In the genomic region with DNA sequence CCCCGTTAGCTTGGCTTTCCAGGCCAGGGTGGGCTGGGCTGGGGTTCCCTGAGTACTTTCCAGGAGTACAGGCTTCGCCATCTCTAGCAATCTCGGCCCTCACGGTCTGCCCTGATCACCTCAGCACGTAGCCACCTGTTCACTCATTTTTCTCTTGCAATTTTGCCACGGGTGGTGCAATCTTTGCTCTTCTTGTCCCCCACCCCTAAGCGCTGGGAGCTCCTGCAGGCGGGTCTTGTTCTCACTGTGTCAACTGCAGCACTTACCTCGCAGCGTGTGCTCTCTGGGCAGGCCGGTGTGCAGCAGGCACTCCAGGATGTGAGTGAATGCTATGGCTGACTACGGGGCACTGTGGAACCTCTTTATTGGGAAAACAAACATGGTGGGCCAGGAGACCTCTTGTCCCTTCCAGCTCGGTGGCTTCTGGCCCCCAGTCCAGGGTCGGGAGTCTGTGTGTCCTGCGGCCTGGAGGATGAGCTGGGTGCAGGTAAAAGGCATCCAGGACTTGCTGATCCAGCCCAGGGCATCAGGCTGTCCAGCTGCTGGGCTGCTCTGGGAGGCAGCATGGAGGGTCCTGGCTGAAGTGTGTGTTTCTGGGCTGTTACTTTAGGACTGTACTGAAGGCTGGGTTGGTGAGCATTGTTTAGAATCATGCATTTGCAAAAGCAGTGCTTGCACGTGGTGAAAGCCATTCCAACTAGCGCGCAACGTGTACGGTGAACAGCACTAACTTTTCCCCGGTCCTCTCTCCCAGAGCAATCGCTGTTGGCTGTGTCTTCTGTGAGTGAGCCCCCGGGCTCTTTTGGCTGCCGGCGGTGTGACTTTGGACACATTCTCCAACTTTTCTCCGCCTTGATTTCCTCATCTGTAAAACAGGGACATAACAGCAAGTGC, we compare ENCODE assay signal across 14 cellular contexts. TPM values are rescaled to one million over a fixed set of nuclear protein-coding genes. Genes with fewer than 3 reads are reported as not detected.
A peak's percentile ranks its signal among the peaks of the same experiment; 100 is the strongest.
DNase-seq lines count a peak whose midpoint lies in the region; ATAC-seq and TF ChIP-seq lines count a peak whose summit lies in the region.
"Had no signal": no experiment of that assay in that cellular context is flagged by ENCODE, and none has a peak within 500 bp of the region (broad histone marks: within the 10 kb centered on the region; RNA-seq: fewer than 3 reads in every experiment).

No MANE protein-coding gene starts in this region.

- H3K4me3 Mint-ChIP-seq in neural progenitor cell (peak overlapping the region; percentile 71), glutamatergic neuron (ENCODE audit: unreplicated experiment) (no peak overlapping the region)
- no peak overlapping the region for H3K4me3 Mint-ChIP-seq in activated naive CD8-positive, alpha-beta T cell treated with anti-CD3 and anti-CD28 coated beads, Interleukin-2, amount 50 U/mL, for 24 hours

- H3K27ac ChIP-seq in caudate nucleus (ENCODE audit: low read depth, low read length) (peak overlapping the region; percentile 74), neural progenitor cell (no peak overlapping the region)
- H3K27ac ChIP-seq: BLaER1 treated with 17β-estradiol and CSF1 and Interleukin-3, amounts not matched to agents 10 nM and 100 nM; colonic mucosa had no signal

- H3K36me3 Mint-ChIP-seq in neural progenitor cell (no peaks in the 10 kb centered on the region), glutamatergic neuron (ENCODE audit: unreplicated experiment) (no peaks in the 10 kb centered on the region)
- H3K36me3 Mint-ChIP-seq in activated naive CD8-positive, alpha-beta T cell treated with anti-CD3 and anti-CD28 coated beads, Interleukin-2, amount 50 U/mL, for 24 hours (ENCODE audit: low read depth): no peaks in the 10 kb centered on the region
- H3K36me3 Mint-ChIP-seq: activated naive CD8-positive, alpha-beta T cell treated with anti-CD3 and anti-CD28 coated beads, Interleukin-2, amount 10 ng/mL, durations not matched to agents 7 days and 5 days; mesothelial cell of epicardium had no signal

- H3F3A ChIP-seq in neural progenitor cell (ENCODE audit: low read depth): peaks cover 8% of the 10 kb centered on the region

- H2AFZ ChIP-seq in neural progenitor cell (replicated peaks): peak overlapping the region; percentile 26

- no peaks in the 10 kb centered on the region for H3K9me3 ChIP-seq in neural progenitor cell (ENCODE audit: low read depth)
- H3K9me3 ChIP-seq: BLaER1 treated with 17β-estradiol and CSF1 and Interleukin-3, amounts not matched to agents 10 nM and 100 nM; colonic mucosa had no signal

- H3K36me3 ChIP-seq in neural progenitor cell: no peaks in the 10 kb centered on the region
- H3K36me3 ChIP-seq: BLaER1 treated with 17β-estradiol and CSF1 and Interleukin-3, amounts not matched to agents 10 nM and 100 nM; colonic mucosa had no signal

- H3K27ac Mint-ChIP-seq in neural progenitor cell (peak overlapping the region; percentile 86), glutamatergic neuron (ENCODE audit: unreplicated experiment) (no peak overlapping the region)
- H3K27ac Mint-ChIP-seq in activated naive CD8-positive, alpha-beta T cell treated with anti-CD3 and anti-CD28 coated beads, Interleukin-2, amount 50 U/mL, for 24 hours: no peak overlapping the region

- H3K9me3 Mint-ChIP-seq in neural progenitor cell (no peaks in the 10 kb centered on the region), glutamatergic neuron (ENCODE audit: unreplicated experiment) (peaks cover 4% of the 10 kb centered on the region)
- no peaks in the 10 kb centered on the region for H3K9me3 Mint-ChIP-seq in activated naive CD8-positive, alpha-beta T cell treated with anti-CD3 and anti-CD28 coated beads, Interleukin-2, amount 50 U/mL, for 24 hours
- H3K9me3 Mint-ChIP-seq: activated naive CD8-positive, alpha-beta T cell treated with anti-CD3 and anti-CD28 coated beads, Interleukin-2, amount 10 ng/mL, durations not matched to agents 7 days and 5 days; mesothelial cell of epicardium had no signal

- in situ Hi-C loops in GM13976 (cut with MboI; ENCODE audit: low sequenced_read_pairs, unreplicated experiment): no loop called here

- H3K4me1 Mint-ChIP-seq in neural progenitor cell (peaks cover 15% of the 10 kb centered on the region), glutamatergic neuron (ENCODE audit: low read depth, unreplicated experiment) (peaks cover 9% of the 10 kb centered on the region)
- H3K4me1 Mint-ChIP-seq in activated naive CD8-positive, alpha-beta T cell treated with anti-CD3 and anti-CD28 coated beads, Interleukin-2, amount 50 U/mL, for 24 hours: peaks cover 10% of the 10 kb centered on the region

- H3K4me2 ChIP-seq in neural progenitor cell: no peak overlapping the region
- H3K4me2 ChIP-seq: BLaER1 treated with 17β-estradiol and CSF1 and Interleukin-3, amounts not matched to agents 10 nM and 100 nM had no signal

- H3K79me2 ChIP-seq in neural progenitor cell (ENCODE audit: low read depth): peaks cover 26% of the 10 kb centered on the region

- no peak for ATAC-seq in activated naive CD8-positive, alpha-beta T cell treated with anti-CD3 and anti-CD28 coated beads, Interleukin-2, amount 50 U/mL, for 24 hours

- H3K4me3 ChIP-seq in neural progenitor cell: no peak overlapping the region
- H3K4me3 ChIP-seq: BLaER1 treated with 17β-estradiol and CSF1 and Interleukin-3, amounts not matched to agents 10 nM and 100 nM; colonic mucosa had no signal

- DNase-seq in AG20443 (ENCODE audit: low spot score) (peak; percentile 4), GM13976 (ENCODE audit: low spot score) (peak; percentile 20), caudate nucleus (lab: John Stamatoyannopoulos, UW) (no peak), neural progenitor cell (ENCODE audit: low spot score) (no peak), NCI-H128 (lab: John Stamatoyannopoulos, UW; ENCODE audit: unreplicated experiment) (no peak), NCI-H1048 (lab: John Stamatoyannopoulos, UW) (no peak), glutamatergic neuron (no peak)
- no peak for DNase-seq in activated naive CD8-positive, alpha-beta T cell treated with anti-CD3 and anti-CD28 coated beads, Interleukin-2, amount 50 U/mL, for 24 hours
- DNase-seq: activated naive CD8-positive, alpha-beta T cell treated with anti-CD3 and anti-CD28 coated beads, Interleukin-2, amount 10 ng/mL, durations not matched to agents 7 days and 5 days; colonic mucosa; MM.1S; NCI-H446 treated with DMSO at 0.1 percent for 48 hours had no signal

- H3K27me3 Mint-ChIP-seq in neural progenitor cell (ENCODE audit: insufficient read depth, low read depth): peaks cover 11% of the 10 kb centered on the region
- H3K27me3 Mint-ChIP-seq in activated naive CD8-positive, alpha-beta T cell treated with anti-CD3 and anti-CD28 coated beads, Interleukin-2, amount 50 U/mL, for 24 hours: no peaks in the 10 kb centered on the region
- H3K27me3 Mint-ChIP-seq in glutamatergic neuron (ENCODE audit: unreplicated experiment): peaks cover 7% of the 10 kb centered on the region

- H3K4me1 ChIP-seq in neural progenitor cell: peaks cover 9% of the 10 kb centered on the region

- H3K9ac ChIP-seq in neural progenitor cell: no peak overlapping the region
- H3K9ac ChIP-seq: BLaER1 treated with 17β-estradiol and CSF1 and Interleukin-3, amounts not matched to agents 10 nM and 100 nM had no signal

- TF ChIP-seq CTCF in GM13976 (IDR thresholded peaks at IDR 0.05; ENCODE audit: borderline replicate concordance, control extremely low read depth, extremely low read depth, insufficient read depth, missing control alignments): no peak
- TF ChIP-seq CTCF in neural progenitor cell (IDR thresholded peaks at IDR 0.05): no peak
- TF ChIP-seq CTCF in glutamatergic neuron (IDR thresholded peaks at IDR 0.05; ENCODE audit: partially characterized antibody, unreplicated experiment): no peak

- H4K20me1 ChIP-seq in neural progenitor cell (ENCODE audit: low read depth): peaks cover 30% of the 10 kb centered on the region

- H3K27me3 ChIP-seq in neural progenitor cell: no peaks in the 10 kb centered on the region
- H3K27me3 ChIP-seq: BLaER1 treated with 17β-estradiol and CSF1 and Interleukin-3, amounts not matched to agents 10 nM and 100 nM; colonic mucosa had no signal

RNA-seq across cellular contexts. Expression of a gene that starts 1.5 kb away (rescaled TPM):
- total RNA-seq in neural progenitor cell (ENCODE audit: low replicate concordance) (4.9 and 16.0 TPM in 2 replicates), glutamatergic neuron (ENCODE audit: unreplicated experiment) (168 TPM)

RNA-seq across cellular contexts. Expression of a gene that starts 36.1 kb away (rescaled TPM):
- 15.9 and 17.8 TPM in 2 replicates for total RNA-seq in neural progenitor cell (ENCODE audit: low replicate concordance)
- 28.1 TPM for total RNA-seq in glutamatergic neuron (ENCODE audit: unreplicated experiment)

RNA-seq across cellular contexts. Expression of a gene that starts 56.8 kb away (rescaled TPM):
- total RNA-seq in neural progenitor cell (ENCODE audit: low replicate concordance) (16.3 and 21.2 TPM in 2 replicates), glutamatergic neuron (ENCODE audit: unreplicated experiment) (85.8 TPM)

Comparison
In these comparisons a context has a peak if more than half of its experiments do, and no peak if none do; other contexts are left out.
1. DNase-seq: peak in AG20443 (single experiment) and GM13976 (single experiment); none in caudate nucleus (0 of 61), neural progenitor cell (single experiment), NCI-H128 (single experiment), NCI-H1048 (single experiment), activated naive CD8-positive, alpha-beta T cell treated with anti-CD3 and anti-CD28 coated beads, Interleukin-2, amount 50 U/mL, for 24 hours (single experiment) and glutamatergic neuron (single experiment).